In the genomic region with DNA sequence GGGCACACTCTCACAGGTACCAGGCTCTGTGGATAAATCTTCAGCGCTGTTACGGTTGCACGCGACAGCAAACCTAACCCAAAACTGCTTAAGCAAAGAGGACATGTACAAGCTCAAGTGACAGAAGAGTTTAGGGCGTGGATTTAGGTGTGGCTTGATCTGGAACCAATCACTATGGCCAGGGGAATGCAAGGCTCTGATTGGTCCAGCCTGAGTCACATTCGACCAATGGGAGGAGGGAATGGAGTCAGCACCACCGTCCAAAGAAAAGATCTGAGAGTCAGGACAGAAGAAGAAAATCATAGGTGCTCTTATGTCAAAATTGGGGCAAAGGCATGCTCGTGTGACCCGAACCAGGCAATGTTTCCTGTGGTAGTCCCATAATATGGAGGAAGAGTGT, we compare ENCODE assay signal across 13 cellular contexts.
"Had no signal": no experiment of that assay in that cellular context is flagged by ENCODE, and none has a peak within 500 bp of the region (broad histone marks: within the 10 kb centered on the region; RNA-seq: fewer than 3 reads in every experiment).

No MANE protein-coding gene starts in this region.

- H3K9me3 Mint-ChIP-seq: activated naive CD8-positive, alpha-beta T cell treated with anti-CD3 and anti-CD28 coated beads, Interleukin-2, amount 10 ng/mL, durations not matched to agents 7 days and 5 days; stimulated activated naive CD8-positive, alpha-beta T cell treated with anti-CD3 and anti-CD28 coated beads, Interleukin-15, Interleukin-2, amounts not matched to agents 100 ng/mL and 50 ng/mL, for 24 hours had no signal

- H3K27ac Mint-ChIP-seq: activated naive CD8-positive, alpha-beta T cell treated with anti-CD3 and anti-CD28 coated beads, Interleukin-2, amount 10 ng/mL, durations not matched to agents 7 days and 5 days; stimulated activated naive CD8-positive, alpha-beta T cell treated with anti-CD3 and anti-CD28 coated beads, Interleukin-15, Interleukin-2, amounts not matched to agents 100 ng/mL and 50 ng/mL, for 24 hours had no signal

- H3K27ac ChIP-seq: heart left ventricle, sigmoid colon, upper lobe of right lung had no signal

- ATAC-seq: activated CD4-positive, CD25-positive, alpha-beta regulatory T cell treated with anti-CD3 and anti-CD28 coated beads, Interleukin-2, amount 50 U/mL, for 24 hours; heart left ventricle; left ventricle myocardium superior; upper lobe of right lung had no signal

- H3K4me3 Mint-ChIP-seq: activated naive CD8-positive, alpha-beta T cell treated with anti-CD3 and anti-CD28 coated beads, Interleukin-2, amount 10 ng/mL, durations not matched to agents 7 days and 5 days; stimulated activated naive CD8-positive, alpha-beta T cell treated with anti-CD3 and anti-CD28 coated beads, Interleukin-15, Interleukin-2, amounts not matched to agents 100 ng/mL and 50 ng/mL, for 24 hours had no signal

- DNase-seq: activated CD4-positive, alpha-beta T cell treated with anti-CD3 and anti-CD28 coated beads, Interleukin-2, amount 50 U/mL, for 48 hours; activated naive CD8-positive, alpha-beta T cell treated with anti-CD3 and anti-CD28 coated beads, Interleukin-2, amount 10 ng/mL, durations not matched to agents 7 days and 5 days; activated T-cell treated with anti-CD3 and anti-CD28 coated beads, Interleukin-2, amount 50 U/mL, for 48 hours; anterior cingulate cortex; heart left ventricle; kidney; left ventricle myocardium superior; mesenchymal stem cell; sigmoid colon; T-helper 2 cell; upper lobe of right lung had no signal

- H3K36me3 Mint-ChIP-seq: activated naive CD8-positive, alpha-beta T cell treated with anti-CD3 and anti-CD28 coated beads, Interleukin-2, amount 10 ng/mL, durations not matched to agents 7 days and 5 days had no signal

- H3K9me3 ChIP-seq: heart left ventricle, sigmoid colon, upper lobe of right lung had no signal

- H3K4me3 ChIP-seq: heart left ventricle, sigmoid colon, upper lobe of right lung had no signal

- H3K4me1 ChIP-seq: heart left ventricle, sigmoid colon, upper lobe of right lung had no signal

- H3K36me3 ChIP-seq: heart left ventricle, sigmoid colon, upper lobe of right lung had no signal

- H3K27me3 ChIP-seq: upper lobe of right lung had no signal
